17 cellular contexts compared by ENCODE assay signal in genomic region chr9:137815256-137816255, GRCh38.
A peak's percentile ranks its signal among the peaks of the same experiment; 100 is the strongest.
DNase-seq lines count a peak whose midpoint lies in the region; ATAC-seq, FAIRE-seq and TF ChIP-seq lines count a peak whose summit lies in the region.
"Had no signal": no experiment of that assay in that cellular context is flagged by ENCODE, and none has a peak within 500 bp of the region (broad histone marks: within the 10 kb centered on the region; RNA-seq: fewer than 3 reads in every experiment).

No MANE protein-coding gene starts in this region.

- H3K4me3 Mint-ChIP-seq in naive thymus-derived CD4-positive, alpha-beta T cell, result no peak overlapping the region
- H3K4me3 Mint-ChIP-seq in stimulated activated naive CD8-positive, alpha-beta T cell treated with anti-CD3 and anti-CD28 coated beads, Interleukin-15, amount 100 ng/mL, for 72 hours, result no peak overlapping the region

- DNase-seq in cardiac septum (ENCODE audit: low spot score) (peak; percentile 58), right atrium auricular region (ENCODE audit: low spot score) (no peak), K562 (ENCODE audit: extremely low read depth in 1 of 4, low spot score in 3 of 4) (no peak), SJCRH30 (no peak), SK-N-DZ (ENCODE audit: low spot score) (no peak)
- DNase-seq in naive thymus-derived CD4-positive, alpha-beta T cell, result no peak
- DNase-seq in stimulated activated naive CD8-positive, alpha-beta T cell treated with anti-CD3 and anti-CD28 coated beads, Interleukin-15, amount 100 ng/mL, for 72 hours, result no peak
- DNase-seq: AML-193; Calu3; CD4-positive, CD25-positive, alpha-beta regulatory T cell; MM.1S; NCI-H1930; NCI-H2171; NCI-H774; SHP77 had no signal

- no peak for TF ChIP-seq EP300 in K562 (IDR thresholded peaks at IDR 0.05; ENCODE audit: low read length)

- no peak for TF ChIP-seq RAD21 in K562 (CRISPR knock-in tag; conservative IDR thresholded peaks at IDR 0.05 in 1 of 2, IDR thresholded peaks at IDR 0.05 in 1 of 2)

- no peak overlapping the region for H3K27ac ChIP-seq in right atrium auricular region
- H3K27ac ChIP-seq in K562 (ENCODE audit: extremely low read depth, low read depth, low read length), result no peak overlapping the region
- no peak overlapping the region for H3K27ac ChIP-seq in naive thymus-derived CD4-positive, alpha-beta T cell (ENCODE audit: low read depth, low read length)
- no peak overlapping the region for H3K27ac ChIP-seq in SJCRH30

- in situ Hi-C loops in K562 (cut with MboI), result no loop called here

- 97% methylated on average over 30 of the region's 30 CpGs for WGBS in K562 (ENCODE audit: insufficient coverage, low coverage, missing lambda C conversion rate)

- H3K9me3 Mint-ChIP-seq in naive thymus-derived CD4-positive, alpha-beta T cell, result peaks cover 0 to 3% (median 0%) of the 10 kb centered on the region in 11 donors
- H3K9me3 Mint-ChIP-seq in stimulated activated naive CD8-positive, alpha-beta T cell treated with anti-CD3 and anti-CD28 coated beads, Interleukin-15, amount 100 ng/mL, for 72 hours, result peaks cover 0 to 8% of the 10 kb centered on the region in 2 donors

- peak overlapping the region in 5 of 9 donors; percentile 36 to 75 (median 51) for H3K27ac Mint-ChIP-seq in naive thymus-derived CD4-positive, alpha-beta T cell
- peak overlapping the region; percentile 40 to 96 for H3K27ac Mint-ChIP-seq in stimulated activated naive CD8-positive, alpha-beta T cell treated with anti-CD3 and anti-CD28 coated beads, Interleukin-15, amount 100 ng/mL, for 72 hours

- BruUV-seq in K562 (replicated peaks; lab: Mats Ljungman, UMichigan), result no TSS peak

- TF ChIP-seq POLR2A in K562 (conservative IDR thresholded peaks at IDR 0.05), result no peak

- no peak for FAIRE-seq in K562 (lab: Jason Lieb, UNC)

- no peak overlapping the region; a peak in 1 of 4 replicates for H3K9ac ChIP-seq in K562 (ENCODE audit: insufficient read depth in 1 of 2, low read depth in 2 of 2, low read length in 2 of 2)

- H3K4me1 ChIP-seq in right atrium auricular region (no peaks in the 10 kb centered on the region), K562 (replicated peaks in 1 of 2; ENCODE audit: control insufficient read depth in 2 of 2, insufficient read depth in 2 of 2, low read length in 2 of 2) (peaks cover 0 to 8% of the 10 kb centered on the region in 2 experiments; a peak in 2 of 5 replicates), SJCRH30 (no peaks in the 10 kb centered on the region)
- no peaks in the 10 kb centered on the region for H3K4me1 ChIP-seq in naive thymus-derived CD4-positive, alpha-beta T cell (ENCODE audit: control insufficient read depth in 2 of 2, insufficient read depth in 2 of 2, low read length in 2 of 2)

- H3K4me3 ChIP-seq in right atrium auricular region, result no peak overlapping the region
- no peak overlapping the region for H3K4me3 ChIP-seq in K562
- no peak overlapping the region for H3K4me3 ChIP-seq in naive thymus-derived CD4-positive, alpha-beta T cell (ENCODE audit: low read length)
- no peak overlapping the region for H3K4me3 ChIP-seq in SJCRH30

- no peak overlapping the region for H3K4me2 ChIP-seq in K562 (ENCODE audit: insufficient read depth, low read length)

- no peaks in the 10 kb centered on the region for H3K27me3 Mint-ChIP-seq in naive thymus-derived CD4-positive, alpha-beta T cell
- no peaks in the 10 kb centered on the region for H3K27me3 Mint-ChIP-seq in stimulated activated naive CD8-positive, alpha-beta T cell treated with anti-CD3 and anti-CD28 coated beads, Interleukin-15, amount 100 ng/mL, for 72 hours
- H3K27me3 Mint-ChIP-seq: CD4-positive, CD25-positive, alpha-beta regulatory T cell had no signal

- H4K20me1 ChIP-seq in K562 (replicated peaks; ENCODE audit: control insufficient read depth, insufficient read depth, low read length), result no peaks in the 10 kb centered on the region

- intact Hi-C loops in cardiac septum (cut with DNase I) (no loop called here), K562 (cut with micrococcal nuclease) (no loop called here)
- intact Hi-C loops in naive thymus-derived CD4-positive, alpha-beta T cell (cut with micrococcal nuclease), result no loop called here

- ATAC-seq in K562 (no peak), HG03139 (IDR thresholded peaks at IDR 0.05; ENCODE audit: unreplicated experiment) (no peak)
- ATAC-seq in naive thymus-derived CD4-positive, alpha-beta T cell, result no peak
- no peak for ATAC-seq in stimulated activated naive CD8-positive, alpha-beta T cell treated with anti-CD3 and anti-CD28 coated beads, Interleukin-15, amount 100 ng/mL, for 72 hours
- ATAC-seq: Panc1 had no signal

- TF ChIP-seq CTCF in right atrium auricular region (IDR thresholded peaks at IDR 0.05), result no peak
- no peak for TF ChIP-seq CTCF in K562 (IDR thresholded peaks at IDR 0.05 in 2 of 3, conservative IDR thresholded peaks at IDR 0.05 in 1 of 3; ENCODE audit: insufficient read depth in 2 of 3, low read depth in 1 of 3, low read length in 3 of 3)

- peaks cover 3 to 62% (median 40%) of the 10 kb centered on the region in 5 donors for H3K36me3 Mint-ChIP-seq in naive thymus-derived CD4-positive, alpha-beta T cell

- H2AFZ ChIP-seq in K562 (ENCODE audit: low read depth, low read length), result no peak overlapping the region

- CTCF ChIA-PET in K562 (lab: Yijun Ruan, JAX; ENCODE audit: low intra/inter-chr PET ratio), result no interaction called here
- CTCF ChIA-PET in naive thymus-derived CD4-positive, alpha-beta T cell (lab: Charles Lee), result no interaction called here

- H3K9me3 ChIP-seq in right atrium auricular region (no peaks in the 10 kb centered on the region), K562 (replicated peaks; ENCODE audit: control insufficient read depth, insufficient read depth, low read depth, low read length) (peaks cover 7% of the 10 kb centered on the region; the same call in 1 of the 2 replicates), SJCRH30 (replicated peaks) (no peaks in the 10 kb centered on the region)
- no peaks in the 10 kb centered on the region for H3K9me3 ChIP-seq in naive thymus-derived CD4-positive, alpha-beta T cell (ENCODE audit: control insufficient read depth in 2 of 3, low read length in 3 of 3)

- H3K79me2 ChIP-seq in K562 (ENCODE audit: control insufficient read depth, insufficient read depth, low read length), result no peaks in the 10 kb centered on the region

- H3K36me3 ChIP-seq in right atrium auricular region (peaks cover 80% of the 10 kb centered on the region), K562 (ENCODE audit: control insufficient read depth, insufficient read depth, low read length) (peaks cover 75% of the 10 kb centered on the region), SJCRH30 (peaks cover 61% of the 10 kb centered on the region)
- peaks cover 6 to 84% (median 33%) of the 10 kb centered on the region in 3 experiments for H3K36me3 ChIP-seq in naive thymus-derived CD4-positive, alpha-beta T cell (ENCODE audit: control insufficient read depth in 2 of 3, insufficient read depth in 3 of 3, low read length in 3 of 3)

- POLR2A ChIA-PET in K562 (lab: Yijun Ruan, JAX), result no interaction called here
- POLR2A ChIA-PET in naive thymus-derived CD4-positive, alpha-beta T cell (lab: Charles Lee), result no interaction called here

- H3K27me3 ChIP-seq in right atrium auricular region (no peaks in the 10 kb centered on the region), K562 (ENCODE audit: control insufficient read depth in 2 of 2, insufficient read depth in 2 of 2, low read length in 2 of 2) (no peaks in the 10 kb centered on the region), SJCRH30 (no peaks in the 10 kb centered on the region)
- H3K27me3 ChIP-seq in naive thymus-derived CD4-positive, alpha-beta T cell (ENCODE audit: control insufficient read depth in 2 of 2, insufficient read depth in 2 of 2, low read length in 2 of 2), result no peaks in the 10 kb centered on the region

- H3K9me1 ChIP-seq in K562 (ENCODE audit: control insufficient read depth, insufficient read depth, low read length), result no peaks in the 10 kb centered on the region

- no peaks in the 10 kb centered on the region for H3K4me1 Mint-ChIP-seq in naive thymus-derived CD4-positive, alpha-beta T cell
- no peaks in the 10 kb centered on the region for H3K4me1 Mint-ChIP-seq in stimulated activated naive CD8-positive, alpha-beta T cell treated with anti-CD3 and anti-CD28 coated beads, Interleukin-15, amount 100 ng/mL, for 72 hours

TF ChIP-seq in K562, 482 proteins besides CTCF, POLR2A, EP300 and RAD21:
- TF ChIP-seq POLR2G (IDR thresholded peaks at IDR 0.05; ENCODE audit: low read depth, low read length) (0 out of 2 replicates have a peak, but pooled peaks have one; percentile 31), RBM14 (IDR thresholded peaks at IDR 0.05; ENCODE audit: borderline replicate concordance, insufficient read depth, low read depth, low read length) (no peak)
TF ChIP-seq in K562: peak in this region for 1.
